1 cellular context compared by ENCODE assay signal in genomic region chr4:154559931-154560801, GRCh38.
TF ChIP-seq lines count a peak whose summit lies in the region.

No MANE protein-coding gene starts in this region.

TF ChIP-seq in liver, 16 proteins besides CTCF, POLR2A, EP300 and RAD21 (continued from another document):
- TF ChIP-seq ATF3 (IDR thresholded peaks at IDR 0.05) (no peak), GABPA (IDR thresholded peaks at IDR 0.05 in 1 of 2, conservative IDR thresholded peaks at IDR 0.05 in 1 of 2) (no peak), YY1 (IDR thresholded peaks at IDR 0.05) (peak; percentile 21), RXRA (IDR thresholded peaks at IDR 0.05) (peak; percentile 82 to 85), MAX (IDR thresholded peaks at IDR 0.05) (peak; percentile 20), EGR1 (IDR thresholded peaks at IDR 0.05; ENCODE audit: low read depth in 2 of 2) (no peak), HNF4G (IDR thresholded peaks at IDR 0.05) (peak; percentile 29), SP1 (IDR thresholded peaks at IDR 0.05) (peak; percentile 90), HNF4A (conservative IDR thresholded peaks at IDR 0.05) (peak; percentile 73 to 83), NR2F2 (IDR thresholded peaks at IDR 0.05) (no peak)
TF ChIP-seq in liver: peak in this region for 11.
